Comparison of ENCODE assay signal across 7 cellular contexts in genomic region chr16:31177136-31177535, GRCh38. TPM values are rescaled to one million over a fixed set of nuclear protein-coding genes. Genes with fewer than 3 reads are reported as not detected.
DNase-seq lines count a peak whose midpoint lies in the region; ATAC-seq lines count a peak whose summit lies in the region.
"Had no signal": no experiment of that assay in that cellular context is flagged by ENCODE, and none has a peak within 500 bp of the region (broad histone marks: within the 10 kb centered on the region; RNA-seq: fewer than 3 reads in every experiment).

No MANE protein-coding gene starts in this region.

- ATAC-seq in naive B cell (ENCODE audit: low read depth in 2 of 2) (no peak), GM21529 (IDR thresholded peaks at IDR 0.05; ENCODE audit: unreplicated experiment) (no peak), GM18870 (IDR thresholded peaks at IDR 0.05; ENCODE audit: unreplicated experiment) (no peak)

- H3K4me3 Mint-ChIP-seq in activated CD4-positive, alpha-beta memory T cell treated with anti-CD3 and anti-CD28 coated beads, Interleukin-2, amount 10 ng/mL, durations not matched to agents 7 days and 5 days: peak overlapping the region; percentile 1
- H3K4me3 Mint-ChIP-seq in naive B cell: peak overlapping the region in 7 of 8 donors; percentile 49 to 87 (median 63)

- POLR2A ChIA-PET in activated CD4-positive, alpha-beta memory T cell treated with anti-CD3 and anti-CD28 coated beads, Interleukin-2, amount 10 ng/mL, durations not matched to agents 7 days and 5 days (lab: Charles Lee): interaction anchor here (0.6 to 4.8 kb wide), 12 partner anchors 9 to 696 kb away, joined by 3 to 96 read pairs (median 4); partner anchors contain the start of genes ARMC5, ITGAX, KAT8 and PYCARD

- H3K27me3 Mint-ChIP-seq in activated CD4-positive, alpha-beta memory T cell treated with anti-CD3 and anti-CD28 coated beads, Interleukin-2, amount 10 ng/mL, durations not matched to agents 7 days and 5 days: peaks cover 2% of the 10 kb centered on the region
- H3K27me3 Mint-ChIP-seq in naive B cell: no peaks in the 10 kb centered on the region

- H3K27ac Mint-ChIP-seq in activated CD4-positive, alpha-beta memory T cell treated with anti-CD3 and anti-CD28 coated beads, Interleukin-2, amount 10 ng/mL, durations not matched to agents 7 days and 5 days: peak overlapping the region; percentile 72
- peak overlapping the region in 3 of 6 donors; percentile 24 to 72 (median 44) for H3K27ac Mint-ChIP-seq in naive B cell

- H3K36me3 Mint-ChIP-seq in activated CD4-positive, alpha-beta memory T cell treated with anti-CD3 and anti-CD28 coated beads, Interleukin-2, amount 10 ng/mL, durations not matched to agents 7 days and 5 days (ENCODE audit: low read depth): peaks cover 21% of the 10 kb centered on the region
- H3K36me3 Mint-ChIP-seq in naive B cell: peaks cover 0 to 6% of the 10 kb centered on the region in 2 donors

- H3K9me3 Mint-ChIP-seq in activated CD4-positive, alpha-beta memory T cell treated with anti-CD3 and anti-CD28 coated beads, Interleukin-2, amount 10 ng/mL, durations not matched to agents 7 days and 5 days: no peaks in the 10 kb centered on the region
- H3K9me3 Mint-ChIP-seq in naive B cell: peaks cover 0 to 1% (median 0%) of the 10 kb centered on the region in 7 donors

- CTCF ChIA-PET in activated CD4-positive, alpha-beta memory T cell treated with anti-CD3 and anti-CD28 coated beads, Interleukin-2, amount 10 ng/mL, durations not matched to agents 7 days and 5 days (lab: Charles Lee): interaction anchor here (1.0 to 1.8 kb wide), 4 partner anchors 13 to 276 kb away, joined by 3 to 17 read pairs (median 5); partner anchors contain the start of gene HSD3B7

- peak; percentile 89 for DNase-seq in Jurkat, Clone E6-1 (ENCODE audit: low read depth, low spot score)
- peak; percentile 68 for DNase-seq in activated CD4-positive, alpha-beta memory T cell treated with anti-CD3 and anti-CD28 coated beads, Interleukin-2, amount 10 ng/mL, durations not matched to agents 7 days and 5 days
- DNase-seq in naive B cell (no peak), NOMO-1 treated with dmso at 0.1 percent for 144 hours (lab: John Stamatoyannopoulos, UW; ENCODE audit: unreplicated experiment) (no peak)

- peaks cover 29% of the 10 kb centered on the region for H3K4me1 Mint-ChIP-seq in activated CD4-positive, alpha-beta memory T cell treated with anti-CD3 and anti-CD28 coated beads, Interleukin-2, amount 10 ng/mL, durations not matched to agents 7 days and 5 days
- H3K4me1 Mint-ChIP-seq in naive B cell: peaks cover 27 to 40% (median 35%) of the 10 kb centered on the region in 3 donors

- H3K4me3 ChIP-seq in Jurkat, Clone E6-1 (ENCODE audit: low read length): peak overlapping the region; percentile 13

RNA-seq across cellular contexts. Expression of gene FUS, which starts 2.8 kb away (rescaled TPM):
- polyA plus RNA-seq in Jurkat, Clone E6-1 (2012; ENCODE audit: insufficient read depth, insufficient read length): 584 TPM
- total RNA-seq in activated CD4-positive, alpha-beta memory T cell treated with anti-CD3 and anti-CD28 coated beads, Interleukin-2, amount 10 ng/mL, durations not matched to agents 7 days and 5 days: 100 to 1,000 TPM; 386 to 397 TPM
- 100 to 1,000 TPM in 5 of 6 donors, 10 to 100 TPM in 1; 79.0 to 177 (median 145) TPM for polyA plus RNA-seq in naive B cell (ENCODE audit: low read depth in 6 of 6)

RNA-seq across cellular contexts. Expression of gene PYCARD, which starts 25.4 kb away (rescaled TPM):
- polyA plus RNA-seq in Jurkat, Clone E6-1 (2012; ENCODE audit: insufficient read depth, insufficient read length): not detected
- 100 to 1,000 TPM in 1 of 2 experiments, 10 to 100 TPM in 1; 96.1 to 102 TPM for total RNA-seq in activated CD4-positive, alpha-beta memory T cell treated with anti-CD3 and anti-CD28 coated beads, Interleukin-2, amount 10 ng/mL, durations not matched to agents 7 days and 5 days
- 10 to 100 TPM; 48.8 to 79.2 (median 68.8) TPM for polyA plus RNA-seq in naive B cell (ENCODE audit: low read depth in 6 of 6)

RNA-seq across cellular contexts. Expression of gene PRSS36, which starts 27.3 kb away (rescaled TPM):
- polyA plus RNA-seq in Jurkat, Clone E6-1 (2012; ENCODE audit: insufficient read depth, insufficient read length): 2.3 TPM
- under 1 TPM; 0.58 to 0.85 TPM for total RNA-seq in activated CD4-positive, alpha-beta memory T cell treated with anti-CD3 and anti-CD28 coated beads, Interleukin-2, amount 10 ng/mL, durations not matched to agents 7 days and 5 days
- polyA plus RNA-seq in naive B cell (ENCODE audit: low read depth in 6 of 6): under 1 TPM in 4 of 6 donors, not detected in 2; 0.40 to 0.85 (median 0.64) TPM

RNA-seq across cellular contexts. Expression of gene TRIM72, which starts 36.8 kb away (rescaled TPM):
- not detected for polyA plus RNA-seq in Jurkat, Clone E6-1 (2012; ENCODE audit: insufficient read depth, insufficient read length)
- under 1 TPM; 0.03 to 0.05 TPM for total RNA-seq in activated CD4-positive, alpha-beta memory T cell treated with anti-CD3 and anti-CD28 coated beads, Interleukin-2, amount 10 ng/mL, durations not matched to agents 7 days and 5 days
- polyA plus RNA-seq in naive B cell (ENCODE audit: low read depth in 6 of 6): not detected

RNA-seq across cellular contexts. Expression of gene PYDC1, which starts 39.8 kb away (rescaled TPM):
- polyA plus RNA-seq in Jurkat, Clone E6-1 (2012; ENCODE audit: insufficient read depth, insufficient read length): not detected
- not detected for total RNA-seq in activated CD4-positive, alpha-beta memory T cell treated with anti-CD3 and anti-CD28 coated beads, Interleukin-2, amount 10 ng/mL, durations not matched to agents 7 days and 5 days
- not detected for polyA plus RNA-seq in naive B cell (ENCODE audit: low read depth in 6 of 6)
- total RNA-seq: urinary bladder had no signal
- polyA plus RNA-seq: urinary bladder had no signal

Comparison
In these comparisons a context has a peak if more than half of its experiments do, and no peak if none do; other contexts are left out.
1. DNase-seq: peak in Jurkat, Clone E6-1 (single experiment) and activated CD4-positive, alpha-beta memory T cell treated with anti-CD3 and anti-CD28 coated beads, Interleukin-2, amount 10 ng/mL, durations not matched to agents 7 days and 5 days (single experiment); none in naive B cell (single experiment) and NOMO-1 treated with dmso at 0.1 percent for 144 hours (single experiment).